Comparison of ENCODE assay signal across 10 cellular contexts in genomic region chr7:84188811-84189405, GRCh38. TPM values are rescaled to one million over a fixed set of nuclear protein-coding genes. Genes with fewer than 3 reads are reported as not detected.
DNase-seq lines count a peak whose midpoint lies in the region; ATAC-seq and TF ChIP-seq lines count a peak whose summit lies in the region.
"Had no signal": no experiment of that assay in that cellular context is flagged by ENCODE, and none has a peak within 500 bp of the region (broad histone marks: within the 10 kb centered on the region; RNA-seq: fewer than 3 reads in every experiment).

No MANE protein-coding gene starts in this region.

- H3K4me1 Mint-ChIP-seq in H9: peaks cover 45 to 48% of the 10 kb centered on the region in 2 experiments
- H3K4me1 Mint-ChIP-seq in natural killer cell treated with Interleukin-12 subunit alpha and Interleukin-12 subunit beta and Interleukin-15 and Interleukin-18, amount 100 ng/mL, for 72 hours (ENCODE audit: low read depth in 2 of 2): no peaks in the 10 kb centered on the region
- peaks cover 15% of the 10 kb centered on the region for H3K4me1 Mint-ChIP-seq in endothelial cell (ENCODE audit: unreplicated experiment)
- H3K4me1 Mint-ChIP-seq: memory B cell had no signal

- H3K18ac ChIP-seq in H9 (ENCODE audit: insufficient read length, low read depth, low read length): no peak overlapping the region

- no peak overlapping the region for H4K91ac ChIP-seq in H9 (ENCODE audit: insufficient read length, low read depth, low read length)

- H3T11ph ChIP-seq in H9 (ENCODE audit: low read length): no peak overlapping the region

- ATAC-seq in natural killer cell treated with Interleukin-12 subunit alpha and Interleukin-12 subunit beta and Interleukin-15 and Interleukin-18, amount 100 ng/mL, for 72 hours: no peak

- no peak overlapping the region for H4K5ac ChIP-seq in H9 (ENCODE audit: insufficient read length, low read depth, low read length)

- H4K20me1 ChIP-seq in H9 (ENCODE audit: control insufficient read depth, insufficient read depth, insufficient read length): no peaks in the 10 kb centered on the region
- no peaks in the 10 kb centered on the region for H4K20me1 ChIP-seq in SK-N-SH (ENCODE audit: insufficient read depth)

- H3K27ac ChIP-seq in H9 (ENCODE audit: insufficient read length, low read depth, low read length) (no peak overlapping the region), SK-N-SH (ENCODE audit: low read depth in 2 of 2, low read length in 1 of 2) (peak overlapping the region in 1 of 2 experiments; percentile 65; a peak in 2 of 4 replicates)

- H3K4me3 Mint-ChIP-seq in H9 (no peak overlapping the region), endothelial cell (ENCODE audit: unreplicated experiment) (no peak overlapping the region)
- no peak overlapping the region for H3K4me3 Mint-ChIP-seq in natural killer cell treated with Interleukin-12 subunit alpha and Interleukin-12 subunit beta and Interleukin-15 and Interleukin-18, amount 100 ng/mL, for 72 hours
- H3K4me3 Mint-ChIP-seq: activated naive CD8-positive, alpha-beta T cell; memory B cell had no signal

- H3K27ac Mint-ChIP-seq in H9 (no peak overlapping the region), endothelial cell (ENCODE audit: unreplicated experiment) (no peak overlapping the region)
- H3K27ac Mint-ChIP-seq in natural killer cell treated with Interleukin-12 subunit alpha and Interleukin-12 subunit beta and Interleukin-15 and Interleukin-18, amount 100 ng/mL, for 72 hours: no peak overlapping the region
- H3K27ac Mint-ChIP-seq: activated naive CD8-positive, alpha-beta T cell; memory B cell had no signal

- H3K9me3 Mint-ChIP-seq in H9 (no peaks in the 10 kb centered on the region), endothelial cell (ENCODE audit: unreplicated experiment) (no peaks in the 10 kb centered on the region)
- H3K9me3 Mint-ChIP-seq in natural killer cell treated with Interleukin-12 subunit alpha and Interleukin-12 subunit beta and Interleukin-15 and Interleukin-18, amount 100 ng/mL, for 72 hours: peaks cover 4% of the 10 kb centered on the region

- no peaks in the 10 kb centered on the region for H3K79me1 ChIP-seq in H9 (ENCODE audit: insufficient read depth, low read depth, low read length, poor library complexity, severe bottlenecking)

- H2BK20ac ChIP-seq in H9 (ENCODE audit: low read depth, low read length, poor library complexity, severe bottlenecking): no peak overlapping the region

- DNase-seq in AG09309 (ENCODE audit: low read depth) (no peak), H9 (no peak), SK-N-SH (peak; percentile 21), inferior parietal cortex (ENCODE audit: extremely low spot score) (peak; percentile 56), iPS-NIHi11 (ENCODE audit: low spot score) (no peak), AG08396 (ENCODE audit: low spot score) (no peak), endothelial cell (ENCODE audit: low spot score) (no peak)
- DNase-seq in natural killer cell treated with Interleukin-12 subunit alpha and Interleukin-12 subunit beta and Interleukin-15 and Interleukin-18, amount 100 ng/mL, for 72 hours (ENCODE audit: low spot score): no peak

- H4K8ac ChIP-seq in H9 (replicated peaks; ENCODE audit: insufficient read length, low read depth, low read length): no peak overlapping the region

- peaks cover 0 to 2% (median 0%) of the 10 kb centered on the region in 3 experiments; a peak in 2 of 7 replicates for H3K36me3 Mint-ChIP-seq in H9 (ENCODE audit: insufficient read depth in 1 of 3, low read depth in 3 of 3)
- no peaks in the 10 kb centered on the region for H3K36me3 Mint-ChIP-seq in natural killer cell treated with Interleukin-12 subunit alpha and Interleukin-12 subunit beta and Interleukin-15 and Interleukin-18, amount 100 ng/mL, for 72 hours
- no peaks in the 10 kb centered on the region for H3K36me3 Mint-ChIP-seq in endothelial cell (ENCODE audit: low read depth, unreplicated experiment)
- H3K36me3 Mint-ChIP-seq: activated naive CD8-positive, alpha-beta T cell; memory B cell had no signal

- H2AK5ac ChIP-seq in H9 (ENCODE audit: insufficient read length, low read length): no peak overlapping the region

- H2BK15ac ChIP-seq in H9 (ENCODE audit: low read depth, low read length): no peak overlapping the region

- H3K9ac ChIP-seq in H9 (ENCODE audit: extremely low read depth, insufficient read length, low read length): no peak overlapping the region
- no peak overlapping the region for H3K9ac ChIP-seq in SK-N-SH

- H3K4me2 ChIP-seq in H9 (ENCODE audit: insufficient read depth, insufficient read length, low read length): no peak overlapping the region
- H3K4me2 ChIP-seq in SK-N-SH: peak overlapping the region; percentile 38; the same call in 1 of the 2 replicates

- no peaks in the 10 kb centered on the region for H3K27me3 Mint-ChIP-seq in H9 (ENCODE audit: low read depth)
- H3K27me3 Mint-ChIP-seq in natural killer cell treated with Interleukin-12 subunit alpha and Interleukin-12 subunit beta and Interleukin-15 and Interleukin-18, amount 100 ng/mL, for 72 hours: no peaks in the 10 kb centered on the region
- H3K27me3 Mint-ChIP-seq in endothelial cell (ENCODE audit: unreplicated experiment): no peaks in the 10 kb centered on the region
- H3K27me3 Mint-ChIP-seq: activated naive CD8-positive, alpha-beta T cell; memory B cell had no signal

- no peaks in the 10 kb centered on the region; the same call in 1 of the 2 replicates for H3K4me1 ChIP-seq in H9 (ENCODE audit: insufficient read depth, low read length)
- H3K4me1 ChIP-seq in SK-N-SH (ENCODE audit: control insufficient read depth in 1 of 2, insufficient read depth in 2 of 2, low read depth in 1 of 2, low read length in 1 of 2): peaks cover 2 to 31% of the 10 kb centered on the region in 2 experiments; a peak in 2 of 4 replicates

- H3K56ac ChIP-seq in H9 (ENCODE audit: insufficient read length, low read depth, low read length): no peak overlapping the region

- no peaks in the 10 kb centered on the region for H3K23me2 ChIP-seq in H9 (ENCODE audit: insufficient read length, low read depth, low read length, poor library complexity, severe bottlenecking)

- POLR2A ChIA-PET in SK-N-SH (lab: Yijun Ruan, JAX): no interaction called here

- H2BK5ac ChIP-seq in H9 (ENCODE audit: insufficient read length, low read length): no peak overlapping the region

- TF ChIP-seq EP300 in SK-N-SH (IDR thresholded peaks at IDR 0.05; ENCODE audit: borderline replicate concordance in 1 of 2, low read depth in 1 of 2, low read length in 1 of 2): no peak

- H3K9me3 ChIP-seq in H9 (ENCODE audit: control insufficient read depth, low read depth, low read length): no peaks in the 10 kb centered on the region
- H3K9me3 ChIP-seq in SK-N-SH: no peaks in the 10 kb centered on the region

- H3K4me3 ChIP-seq in AG09309 (ENCODE audit: control insufficient read depth, low read depth, low read length) (no peak overlapping the region), SK-N-SH (ENCODE audit: low read depth in 2 of 2, low read length in 1 of 2) (no peak overlapping the region; a peak in 1 of 4 replicates)

- H3K79me2 ChIP-seq in H9 (ENCODE audit: insufficient read depth, low read length) (peaks cover 26% of the 10 kb centered on the region; the same call in 1 of the 2 replicates), SK-N-SH (ENCODE audit: insufficient read depth) (peaks cover 54% of the 10 kb centered on the region)

- no peak overlapping the region for H3K23ac ChIP-seq in H9 (ENCODE audit: insufficient read length, low read depth, low read length)

- CTCF ChIA-PET in SK-N-SH (lab: Yijun Ruan, JAX): interaction anchor here (0.6 to 3.6 kb wide), 9 partner anchors 15 to 610 kb away, joined by 3 to 14 read pairs (median 3); no protein-coding TSS in a partner anchor

- peak; percentile 81 for TF ChIP-seq RAD21 in SK-N-SH (IDR thresholded peaks at IDR 0.05; ENCODE audit: low read length)

- no peak overlapping the region for H3K14ac ChIP-seq in H9 (ENCODE audit: insufficient read depth, low read length)

- H3K9me2 ChIP-seq in SK-N-SH: no peaks in the 10 kb centered on the region

- H3K36me3 ChIP-seq in SK-N-SH (replicated peaks in 1 of 2; ENCODE audit: control insufficient read depth in 1 of 2, insufficient read depth in 2 of 2, low read length in 1 of 2): no peaks in the 10 kb centered on the region

- peak; percentile 44 for TF ChIP-seq CTCF in AG09309 (IDR thresholded peaks at IDR 0.05; ENCODE audit: control insufficient read depth, insufficient read depth, low read depth, low read length, missing control alignments)
- TF ChIP-seq CTCF in H9 (conservative IDR thresholded peaks at IDR 0.05): peak; percentile 63
- peak; percentile 70 for TF ChIP-seq CTCF in SK-N-SH (IDR thresholded peaks at IDR 0.05)
- no peak for TF ChIP-seq CTCF in endothelial cell (IDR thresholded peaks at IDR 0.05; ENCODE audit: unreplicated experiment)

- no peaks in the 10 kb centered on the region for H3K27me3 ChIP-seq in H9 (ENCODE audit: insufficient read depth, low read length)
- H3K27me3 ChIP-seq in SK-N-SH (ENCODE audit: insufficient read depth): no peaks in the 10 kb centered on the region

- H3K4ac ChIP-seq in H9 (ENCODE audit: low read depth, low read length): no peak overlapping the region

- H2BK12ac ChIP-seq in H9 (ENCODE audit: insufficient read length, low read depth, low read length): no peak overlapping the region

- H2AFZ ChIP-seq in H9 (ENCODE audit: low read length): no peak overlapping the region
- no peak overlapping the region; the same call in 1 of the 2 replicates for H2AFZ ChIP-seq in SK-N-SH (ENCODE audit: low read depth)

- H3F3A ChIP-seq in SK-N-SH (replicated peaks; ENCODE audit: insufficient read depth): peaks cover 41% of the 10 kb centered on the region

- H2BK120ac ChIP-seq in H9 (ENCODE audit: low read depth, low read length, poor library complexity, severe bottlenecking): no peak overlapping the region

TF ChIP-seq in SK-N-SH, 30 proteins besides CTCF, POLR2A, EP300 and RAD21:
- TF ChIP-seq FOXJ3 (CRISPR knock-in tag; IDR thresholded peaks at IDR 0.05) (no peak), MAX (IDR thresholded peaks at IDR 0.05; ENCODE audit: low read depth) (no peak), SMC3 (IDR thresholded peaks at IDR 0.05; ENCODE audit: low read depth, low read length) (peak; percentile 74), RFX5 (IDR thresholded peaks at IDR 0.05; ENCODE audit: low read length) (no peak), RXRA (IDR thresholded peaks at IDR 0.05; ENCODE audit: borderline replicate concordance, low read depth) (0 out of 2 replicates have a peak, but pooled peaks have one; percentile 24)
TF ChIP-seq in SK-N-SH: peak in this region for 2.

RNA-seq across cellular contexts. Expression of gene SEMA3A, which starts 5.7 kb away (rescaled TPM):
- 60.0 and 61.5 TPM in 2 replicates for total RNA-seq in H9 (2021)
- 15.9 and 16.5 TPM in 2 replicates for polyA plus RNA-seq in SK-N-SH (2012; rRNA removed)
- 19.7 and 22.3 TPM in 2 replicates for polyA plus RNA-seq in SK-N-SH (2012; cell fraction: cytosol; rRNA removed)
- 9.0 and 20.4 TPM in 2 replicates for polyA plus RNA-seq in SK-N-SH (2012; cell fraction: nucleus; rRNA removed)
- total RNA-seq in natural killer cell treated with Interleukin-12 subunit alpha and Interleukin-12 subunit beta and Interleukin-15 and Interleukin-18, amount 100 ng/mL, for 72 hours: 1 to 10 TPM; 4.0 to 5.0 TPM
- 8.5 TPM for total RNA-seq in endothelial cell (ENCODE audit: unreplicated experiment)

Comparison
In these comparisons a context has a peak if more than half of its experiments do, and no peak if none do; other contexts are left out.
1. DNase-seq: peak in SK-N-SH (single experiment) and inferior parietal cortex (single experiment); none in AG09309 (single experiment), H9 (single experiment), natural killer cell treated with Interleukin-12 subunit alpha and Interleukin-12 subunit beta and Interleukin-15 and Interleukin-18, amount 100 ng/mL, for 72 hours (single experiment), iPS-NIHi11 (single experiment), AG08396 (single experiment) and endothelial cell (single experiment).